Comparison of ENCODE assay signal across 17 cellular contexts in genomic region chrX:17442898-17443297, GRCh38.
DNase-seq lines count a peak whose midpoint lies in the region; FAIRE-seq and TF ChIP-seq lines count a peak whose summit lies in the region.
"Had no signal": no experiment of that assay in that cellular context is flagged by ENCODE, and none has a peak within 500 bp of the region (broad histone marks: within the 10 kb centered on the region; RNA-seq: fewer than 3 reads in every experiment).

No MANE protein-coding gene starts in this region.

- H3K4me3 Mint-ChIP-seq in HFFc6 = no peak overlapping the region
- H3K4me3 Mint-ChIP-seq: CD8-positive, alpha-beta memory T cell had no signal

- no peaks in the 10 kb centered on the region for H3K4me1 ChIP-seq in smooth muscle cell (ENCODE audit: low read depth)
- peaks cover 0 to 5% (median 0%) of the 10 kb centered on the region in 3 donors for H3K4me1 ChIP-seq in esophagus squamous epithelium
- peaks cover 0 to 6% (median 0%) of the 10 kb centered on the region in 4 donors for H3K4me1 ChIP-seq in tibial nerve
- H3K4me1 ChIP-seq: BLaER1 had no signal

- H3K27ac ChIP-seq in smooth muscle cell (ENCODE audit: low read depth) (peak overlapping the region; percentile 15), esophagus squamous epithelium (no peak overlapping the region), tibial nerve (no peak overlapping the region)
- H3K27ac ChIP-seq: BLaER1, PC-9 had no signal

- H3K36me3 Mint-ChIP-seq in HFFc6 (ENCODE audit: low read depth) = no peaks in the 10 kb centered on the region
- H3K36me3 Mint-ChIP-seq: CD8-positive, alpha-beta memory T cell had no signal

- H3K4me3 ChIP-seq in fibroblast of mammary gland (ENCODE audit: control insufficient read depth, low read depth, low read length) (no peak overlapping the region), smooth muscle cell (no peak overlapping the region), esophagus squamous epithelium (no peak overlapping the region), tibial nerve (no peak overlapping the region)
- H3K4me3 ChIP-seq: BLaER1, PC-9 had no signal

- H3K9me3 ChIP-seq in smooth muscle cell (replicated peaks; ENCODE audit: low read depth) (no peaks in the 10 kb centered on the region), esophagus squamous epithelium (no peaks in the 10 kb centered on the region), tibial nerve (no peaks in the 10 kb centered on the region)
- H3K9me3 ChIP-seq: BLaER1 had no signal

- TF ChIP-seq EP300 in tibial nerve (IDR thresholded peaks at IDR 0.05) = no peak

- peaks cover 4% of the 10 kb centered on the region for H4K20me1 ChIP-seq in smooth muscle cell (ENCODE audit: low read depth)
- H4K20me1 ChIP-seq: BLaER1 had no signal

- no peak overlapping the region for H2AFZ ChIP-seq in smooth muscle cell (ENCODE audit: low read depth)
- H2AFZ ChIP-seq: PC-9 had no signal

- H3K9ac ChIP-seq in smooth muscle cell (ENCODE audit: low read depth) = no peak overlapping the region
- H3K9ac ChIP-seq: BLaER1 had no signal

- peaks cover 3% of the 10 kb centered on the region; the same call in 1 of the 2 replicates for H3K27me3 Mint-ChIP-seq in HFFc6 (ENCODE audit: insufficient read depth)

- no peaks in the 10 kb centered on the region for H3F3A ChIP-seq in smooth muscle cell (ENCODE audit: low read depth)

- no peak for FAIRE-seq in RCC 7860 (lab: Jason Lieb, UNC)

- DNase-seq in HFFc6 (peak; percentile 32), RCC 7860 (ENCODE audit: low spot score) (peak; percentile 4), fibroblast of mammary gland (ENCODE audit: low read depth) (peak; percentile 70), smooth muscle cell (lab: John Stamatoyannopoulos, UW; ENCODE audit: unreplicated experiment) (no peak), esophagus squamous epithelium (lab: John Stamatoyannopoulos, UW) (no peak), tibial nerve (ENCODE audit: low spot score in 2 of 2) (no peak)
- DNase-seq in stimulated activated CD4-positive, alpha-beta T cell treated with anti-CD3 and anti-CD28 coated beads, Interleukin-15, amount 100 ng/mL, for 24 hours = no peak
- DNase-seq: CD8-positive, alpha-beta memory T cell; IMR-90; Kasumi-1; NCI-H1694; NCI-H2107; NCI-H226; NCI-H69; PC-9; Right ventricle myocardium superior had no signal

- H3K27me3 ChIP-seq in smooth muscle cell (ENCODE audit: low read depth) = no peaks in the 10 kb centered on the region
- no peaks in the 10 kb centered on the region for H3K27me3 ChIP-seq in esophagus squamous epithelium
- H3K27me3 ChIP-seq in tibial nerve = no peaks in the 10 kb centered on the region

- no peak overlapping the region for H3K4me2 ChIP-seq in smooth muscle cell
- H3K4me2 ChIP-seq: BLaER1, PC-9 had no signal

- peaks cover 43% of the 10 kb centered on the region for H3K4me1 Mint-ChIP-seq in HFFc6 (ENCODE audit: low read depth)
- H3K4me1 Mint-ChIP-seq: CD8-positive, alpha-beta memory T cell had no signal

- H3K27ac Mint-ChIP-seq in HFFc6 = peak overlapping the region; percentile 74
- H3K27ac Mint-ChIP-seq: CD8-positive, alpha-beta memory T cell had no signal

- H3K79me2 ChIP-seq in smooth muscle cell (ENCODE audit: low read depth) = no peaks in the 10 kb centered on the region

- H3K9me3 Mint-ChIP-seq in HFFc6 = no peaks in the 10 kb centered on the region

- WGBS in smooth muscle cell (ENCODE audit: low lambda C conversion rate) = 75% methylated on average over 3 of the region's 3 CpGs
- 90 to 91% methylated on average over 2 to 3 of the region's 3 CpGs for WGBS in esophagus squamous epithelium, 2 donors
- 86 to 100% methylated on average over 3 of the region's 3 CpGs for WGBS in tibial nerve, 2 donors

- intact Hi-C loops in esophagus squamous epithelium (cut with DNase I) = no loop called here

- TF ChIP-seq CTCF in HFFc6 (IDR thresholded peaks at IDR 0.05) (no peak), fibroblast of mammary gland (conservative IDR thresholded peaks at IDR 0.05; ENCODE audit: control insufficient read depth, insufficient read depth, low read depth, low read length) (no peak), smooth muscle cell (IDR thresholded peaks at IDR 0.05; ENCODE audit: borderline replicate concordance, insufficient read depth, poor library complexity, severe bottlenecking) (no peak), esophagus squamous epithelium (IDR thresholded peaks at IDR 0.05) (no peak), tibial nerve (IDR thresholded peaks at IDR 0.05) (no peak)

- no peaks in the 10 kb centered on the region for H3K36me3 ChIP-seq in smooth muscle cell (ENCODE audit: low read depth)
- no peaks in the 10 kb centered on the region for H3K36me3 ChIP-seq in esophagus squamous epithelium
- H3K36me3 ChIP-seq in tibial nerve = no peaks in the 10 kb centered on the region
- H3K36me3 ChIP-seq: BLaER1 had no signal

- TF ChIP-seq POLR2A in esophagus squamous epithelium (IDR thresholded peaks at IDR 0.05) (no peak), tibial nerve (IDR thresholded peaks at IDR 0.05) (no peak)

Comparison
In these comparisons a context has a peak if more than half of its experiments do, and no peak if none do; other contexts are left out.
1. DNase-seq: peak in HFFc6 (single experiment), RCC 7860 (single experiment) and fibroblast of mammary gland (single experiment); none in smooth muscle cell (single experiment), esophagus squamous epithelium (single experiment), tibial nerve (0 of 2) and stimulated activated CD4-positive, alpha-beta T cell treated with anti-CD3 and anti-CD28 coated beads, Interleukin-15, amount 100 ng/mL, for 24 hours (single experiment).